In genomic region chr15:63703641-63704040, GRCh38 we compare ENCODE assay signal across 23 cellular contexts.
"Had no signal": no experiment of that assay in that cellular context is flagged by ENCODE, and none has a peak within 500 bp of the region (broad histone marks: within the 10 kb centered on the region; RNA-seq: fewer than 3 reads in every experiment).

No MANE protein-coding gene starts in this region.

- H3K4me1 ChIP-seq: right lobe of liver, suprapubic skin had no signal

- DNase-seq: dorsolateral prefrontal cortex; effector CD4-positive, alpha-beta T cell; foreskin fibroblast; hypothalamus; immature natural killer cell; islet precursor cell; kidney glomerular epithelial cell; mesendoderm; midbrain; naive thymus-derived CD4-positive, alpha-beta T cell; nephron progenitor cell; occipital lobe; ovary; posterior cingulate gyrus; psoas muscle; right lobe of liver; small intestine; stimulated activated CD4-positive, alpha-beta T cell treated with anti-CD3 and anti-CD28 coated beads, Interleukin-15, amount 100 ng/mL, for 24 hours; stimulated activated CD4-positive, alpha-beta T cell treated with anti-CD3 and anti-CD28 coated beads, Interleukin-2, amount 100 ng/mL, for 48 hours; stimulated activated naive CD4-positive, alpha-beta T cell; stimulated activated naive CD8-positive, alpha-beta T cell treated with anti-CD3 and anti-CD28 coated beads, Interleukin-15, amount 100 ng/mL, for 72 hours had no signal

- H3K36me3 ChIP-seq: ovary had no signal

- H3K27me3 ChIP-seq: dorsolateral prefrontal cortex, ovary, right lobe of liver, suprapubic skin had no signal

- H3K4me3 ChIP-seq: dorsolateral prefrontal cortex, ovary, psoas muscle, right lobe of liver, suprapubic skin had no signal

- H3K27ac ChIP-seq: ovary, right lobe of liver, suprapubic skin had no signal

- H3K9me3 ChIP-seq: ovary, psoas muscle, right lobe of liver, suprapubic skin had no signal

- FAIRE-seq: colon had no signal
